ENCODE assay signal across 11 cellular contexts in the genomic region with DNA sequence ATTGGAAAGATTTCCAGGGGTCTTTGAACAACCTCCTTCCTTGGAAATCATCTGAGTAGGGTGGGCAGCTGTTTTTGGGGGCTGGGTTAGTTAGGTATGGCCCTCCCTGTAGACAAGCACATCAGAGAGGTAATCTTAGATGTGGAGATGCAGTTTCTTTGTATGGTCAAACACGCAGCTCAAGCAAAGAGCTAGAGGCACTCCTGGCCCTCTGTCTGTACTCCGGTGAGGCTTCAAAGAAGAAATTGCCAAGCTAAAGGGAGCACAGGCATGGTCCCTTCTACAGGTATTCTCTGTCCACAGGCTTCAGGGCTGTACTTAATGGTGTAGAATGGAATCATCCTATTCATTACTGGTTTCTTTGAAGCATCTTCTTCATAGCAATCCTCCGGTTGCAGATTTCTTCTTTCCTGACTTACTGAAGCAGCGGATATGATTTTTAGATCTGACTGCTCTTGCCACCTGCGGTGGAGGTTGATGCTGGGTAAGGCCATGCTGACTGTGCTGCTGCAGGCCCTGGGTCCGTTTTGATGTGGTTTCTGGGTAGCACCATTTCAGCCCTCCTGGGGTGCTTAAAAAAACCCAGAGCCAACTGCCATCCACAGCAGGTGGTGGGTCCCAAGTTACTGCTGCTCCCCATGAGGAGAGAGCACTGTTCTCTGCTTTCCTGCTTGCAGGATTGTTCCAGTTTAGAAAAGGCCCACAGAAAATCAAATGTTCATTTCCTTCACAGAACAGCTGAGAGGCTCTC.
DNase-seq lines count a peak whose midpoint lies in the region; ATAC-seq and TF ChIP-seq lines count a peak whose summit lies in the region.
"Had no signal": no experiment of that assay in that cellular context is flagged by ENCODE, and none has a peak within 500 bp of the region (broad histone marks: within the 10 kb centered on the region; RNA-seq: fewer than 3 reads in every experiment).

No MANE protein-coding gene starts in this region.

- no peaks in the 10 kb centered on the region for H3K36me3 ChIP-seq in WERI-Rb-1
- H3K36me3 ChIP-seq: neutrophil, transverse colon had no signal

- H3K9me3 ChIP-seq in WERI-Rb-1 (ENCODE audit: severe bottlenecking), result no peaks in the 10 kb centered on the region
- H3K9me3 ChIP-seq: neutrophil, transverse colon had no signal

- H3K4me1 Mint-ChIP-seq in activated CD4-positive, alpha-beta memory T cell treated with anti-CD3 and anti-CD28 coated beads for 36 hours (ENCODE audit: low read depth), result peaks cover 54% of the 10 kb centered on the region
- H3K4me1 Mint-ChIP-seq in effector memory CD8-positive, alpha-beta T cell (ENCODE audit: low read depth in 2 of 2), result peaks cover 35 to 45% of the 10 kb centered on the region in 2 donors
- no peaks in the 10 kb centered on the region for H3K4me1 Mint-ChIP-seq in MCF 10A (ENCODE audit: insufficient read depth, unreplicated experiment)

- no TSS peak for BruUV-seq in MCF 10A (replicated peaks; lab: Mats Ljungman, UMichigan)

- H3K9me3 Mint-ChIP-seq in activated CD4-positive, alpha-beta memory T cell treated with anti-CD3 and anti-CD28 coated beads for 36 hours, result peaks cover 8% of the 10 kb centered on the region
- no peaks in the 10 kb centered on the region for H3K9me3 Mint-ChIP-seq in effector memory CD8-positive, alpha-beta T cell
- H3K9me3 Mint-ChIP-seq in MCF 10A (ENCODE audit: unreplicated experiment), result no peaks in the 10 kb centered on the region

- no peak overlapping the region for H3K4me3 ChIP-seq in WERI-Rb-1 (ENCODE audit: low read depth, low read length)
- H3K4me3 ChIP-seq: transverse colon had no signal

- peak overlapping the region; percentile 78 for H3K27ac Mint-ChIP-seq in activated CD4-positive, alpha-beta memory T cell treated with anti-CD3 and anti-CD28 coated beads for 36 hours
- H3K27ac Mint-ChIP-seq in effector memory CD8-positive, alpha-beta T cell, result peak overlapping the region; percentile 90 to 92
- H3K27ac Mint-ChIP-seq in MCF 10A (ENCODE audit: low read depth, unreplicated experiment), result no peak overlapping the region

- DNase-seq in activated CD4-positive, alpha-beta T cell treated with anti-CD3 and anti-CD28 coated beads for 48 hours, result peak; percentile 42
- no peak for DNase-seq in activated CD4-positive, alpha-beta T cell treated with anti-CD3 and anti-CD28 coated beads for 4 hours
- peak; percentile 71 for DNase-seq in activated CD4-positive, alpha-beta memory T cell treated with anti-CD3 and anti-CD28 coated beads for 36 hours
- peak; percentile 23 to 35 (median 30) for DNase-seq in effector memory CD8-positive, alpha-beta T cell
- DNase-seq in MCF 10A (ENCODE audit: unreplicated experiment) (no peak), NCI-H1105 (lab: John Stamatoyannopoulos, UW) (no peak), WERI-Rb-1 (no peak)
- DNase-seq: OCI-M1, transverse colon had no signal

- intact Hi-C loops in activated CD4-positive, alpha-beta memory T cell treated with anti-CD3 and anti-CD28 coated beads for 36 hours (cut with micrococcal nuclease), result loop anchor here (1.0 to 5.0 kb wide), 2 partner anchors 21 to 38 kb away; no protein-coding TSS in a partner anchor
- intact Hi-C loops in MCF 10A (cut with micrococcal nuclease), result loop anchor here (10.0 kb wide), 1 partner anchor 65 kb away; no protein-coding TSS in a partner anchor

- ATAC-seq in HG02642 (IDR thresholded peaks at IDR 0.05; ENCODE audit: poor library complexity, unreplicated experiment), result peak; percentile 52
- peak; percentile 97 for ATAC-seq in effector memory CD8-positive, alpha-beta T cell (replicated peaks)

- POLR2A ChIA-PET in activated CD4-positive, alpha-beta memory T cell treated with anti-CD3 and anti-CD28 coated beads for 36 hours (lab: Charles Lee), result no interaction called here
- POLR2A ChIA-PET in MCF 10A (lab: Yijun Ruan, JAX), result no interaction called here

- H3K4me3 Mint-ChIP-seq in activated CD4-positive, alpha-beta memory T cell treated with anti-CD3 and anti-CD28 coated beads for 36 hours, result peak overlapping the region; percentile 24
- H3K4me3 Mint-ChIP-seq in effector memory CD8-positive, alpha-beta T cell, result peak overlapping the region; percentile 53 to 73
- H3K4me3 Mint-ChIP-seq in MCF 10A (ENCODE audit: unreplicated experiment), result no peak overlapping the region

- H3K27ac ChIP-seq in WERI-Rb-1, result no peak overlapping the region
- H3K27ac ChIP-seq: neutrophil, transverse colon had no signal

- CTCF ChIA-PET in activated CD4-positive, alpha-beta memory T cell treated with anti-CD3 and anti-CD28 coated beads for 36 hours (lab: Charles Lee), result interaction anchor here (0.5 kb wide), 1 partner anchor 384 kb away, joined by 4 read pairs; no protein-coding TSS in a partner anchor
- CTCF ChIA-PET in MCF 10A (lab: Yijun Ruan, JAX), result no interaction called here

- no peak for TF ChIP-seq CTCF in MCF 10A (IDR thresholded peaks at IDR 0.05; ENCODE audit: unreplicated experiment)
- TF ChIP-seq CTCF in WERI-Rb-1 (IDR thresholded peaks at IDR 0.05; ENCODE audit: low read depth, low read length), result no peak

- H3K27me3 ChIP-seq in WERI-Rb-1 (ENCODE audit: insufficient read depth, low read depth, severe bottlenecking), result peaks cover 71% of the 10 kb centered on the region
- H3K27me3 ChIP-seq: neutrophil, transverse colon had no signal

- H3K36me3 Mint-ChIP-seq in activated CD4-positive, alpha-beta memory T cell treated with anti-CD3 and anti-CD28 coated beads for 36 hours, result no peaks in the 10 kb centered on the region
- no peaks in the 10 kb centered on the region for H3K36me3 Mint-ChIP-seq in effector memory CD8-positive, alpha-beta T cell (ENCODE audit: insufficient read depth)
- no peaks in the 10 kb centered on the region for H3K36me3 Mint-ChIP-seq in MCF 10A (ENCODE audit: insufficient read depth, unreplicated experiment)

- no peaks in the 10 kb centered on the region for H3K27me3 Mint-ChIP-seq in activated CD4-positive, alpha-beta memory T cell treated with anti-CD3 and anti-CD28 coated beads for 36 hours
- H3K27me3 Mint-ChIP-seq in effector memory CD8-positive, alpha-beta T cell, result no peaks in the 10 kb centered on the region
- H3K27me3 Mint-ChIP-seq in MCF 10A (ENCODE audit: insufficient read depth, unreplicated experiment), result no peaks in the 10 kb centered on the region

Comparison
In these comparisons a context has a peak if more than half of its experiments do, and no peak if none do; other contexts are left out.
1. DNase-seq: peak in activated CD4-positive, alpha-beta T cell treated with anti-CD3 and anti-CD28 coated beads for 48 hours (single experiment), activated CD4-positive, alpha-beta memory T cell treated with anti-CD3 and anti-CD28 coated beads for 36 hours (single experiment) and effector memory CD8-positive, alpha-beta T cell (3 of 3); none in activated CD4-positive, alpha-beta T cell treated with anti-CD3 and anti-CD28 coated beads for 4 hours (0 of 2), MCF 10A (single experiment), NCI-H1105 (single experiment) and WERI-Rb-1 (single experiment).